In genomic region chr7:48909887-48910286, GRCh38 we compare ENCODE assay signal across 2 cellular contexts. TPM values are rescaled to one million over a fixed set of nuclear protein-coding genes. Genes with fewer than 3 reads are reported as not detected.
"Had no signal": no experiment of that assay in that cellular context is flagged by ENCODE, and none has a peak within 500 bp of the region (broad histone marks: within the 10 kb centered on the region; RNA-seq: fewer than 3 reads in every experiment).

No MANE protein-coding gene starts in this region.

RNA-seq across cellular contexts. Expression of gene CDC14C, which starts 14.5 kb away (rescaled TPM):
- total RNA-seq: G401, GM12878 had no signal
